ENCODE assay signal across 7 cellular contexts in genomic region chr20:23995905-23996666, GRCh38. TPM values are rescaled to one million over a fixed set of nuclear protein-coding genes. Genes with fewer than 3 reads are reported as not detected.
DNase-seq lines count a peak whose midpoint lies in the region; ATAC-seq and TF ChIP-seq lines count a peak whose summit lies in the region.

No MANE protein-coding gene starts in this region.

- peaks cover 5% of the 10 kb centered on the region for H3K36me3 Mint-ChIP-seq in effector memory CD8-positive, alpha-beta T cell (ENCODE audit: insufficient read depth)
- H3K36me3 Mint-ChIP-seq in naive thymus-derived CD4-positive, alpha-beta T cell, result no peaks in the 10 kb centered on the region

- CTCF ChIA-PET in naive thymus-derived CD4-positive, alpha-beta T cell (lab: Charles Lee), result interaction anchor here (0.7 to 2.0 kb wide), 4 partner anchors 9 to 104 kb away, joined by 3 to 7 read pairs (median 6); no protein-coding TSS in a partner anchor

- H3K36me3 ChIP-seq in naive thymus-derived CD4-positive, alpha-beta T cell (ENCODE audit: control insufficient read depth in 2 of 3, insufficient read depth in 3 of 3, low read length in 3 of 3), result no peaks in the 10 kb centered on the region

- H3K4me3 Mint-ChIP-seq in effector memory CD8-positive, alpha-beta T cell, result no peak overlapping the region
- peak overlapping the region in 1 of 10 donors; percentile 24 for H3K4me3 Mint-ChIP-seq in naive thymus-derived CD4-positive, alpha-beta T cell

- no peak overlapping the region for H3K27ac ChIP-seq in naive thymus-derived CD4-positive, alpha-beta T cell (ENCODE audit: low read depth, low read length)

- TF ChIP-seq CTCF in GM12872 (IDR thresholded peaks at IDR 0.05; ENCODE audit: insufficient read depth, low read depth, low read length), result peak; percentile 57

- intact Hi-C loops in naive thymus-derived CD4-positive, alpha-beta T cell (cut with micrococcal nuclease), result loop anchor here (1.0 to 5.0 kb wide), 5 partner anchors 31 to 109 kb away; no protein-coding TSS in a partner anchor

- H3K27ac Mint-ChIP-seq in effector memory CD8-positive, alpha-beta T cell, result no peak overlapping the region
- H3K27ac Mint-ChIP-seq in naive thymus-derived CD4-positive, alpha-beta T cell, result peak overlapping the region in 2 of 9 donors; percentile 1 to 9

- peak; percentile 51 for ATAC-seq in effector memory CD8-positive, alpha-beta T cell (replicated peaks)
- ATAC-seq in naive thymus-derived CD4-positive, alpha-beta T cell, result peak; percentile 57
- no peak for ATAC-seq in GM21360 (IDR thresholded peaks at IDR 0.05; ENCODE audit: unreplicated experiment)

- no peaks in the 10 kb centered on the region for H3K27me3 ChIP-seq in naive thymus-derived CD4-positive, alpha-beta T cell (ENCODE audit: control insufficient read depth in 2 of 2, insufficient read depth in 2 of 2, low read length in 2 of 2)

- no peaks in the 10 kb centered on the region for H3K4me1 Mint-ChIP-seq in effector memory CD8-positive, alpha-beta T cell (ENCODE audit: low read depth in 2 of 2)
- peaks cover 0 to 16% (median 5%) of the 10 kb centered on the region in 7 donors for H3K4me1 Mint-ChIP-seq in naive thymus-derived CD4-positive, alpha-beta T cell

- H3K4me1 ChIP-seq in naive thymus-derived CD4-positive, alpha-beta T cell (ENCODE audit: control insufficient read depth in 2 of 2, insufficient read depth in 2 of 2, low read length in 2 of 2), result no peaks in the 10 kb centered on the region

- no peaks in the 10 kb centered on the region for H3K9me3 Mint-ChIP-seq in effector memory CD8-positive, alpha-beta T cell
- H3K9me3 Mint-ChIP-seq in naive thymus-derived CD4-positive, alpha-beta T cell, result no peaks in the 10 kb centered on the region

- peaks cover 20 to 34% of the 10 kb centered on the region in 2 donors for H3K27me3 Mint-ChIP-seq in effector memory CD8-positive, alpha-beta T cell
- peaks cover 0 to 34% (median 0%) of the 10 kb centered on the region in 5 donors for H3K27me3 Mint-ChIP-seq in naive thymus-derived CD4-positive, alpha-beta T cell

- POLR2A ChIA-PET in naive thymus-derived CD4-positive, alpha-beta T cell (lab: Charles Lee), result interaction anchor here (1.0 kb wide), 1 partner anchor 31 kb away, joined by 4 read pairs; no protein-coding TSS in a partner anchor

- H3K9me3 ChIP-seq in naive thymus-derived CD4-positive, alpha-beta T cell (ENCODE audit: control insufficient read depth in 2 of 3, low read length in 3 of 3), result no peaks in the 10 kb centered on the region

- peak; percentile 11 for DNase-seq in NCI-H1694 (lab: John Stamatoyannopoulos, UW)
- DNase-seq in activated CD4-positive, alpha-beta T cell treated with anti-CD3 and anti-CD28 coated beads, Interleukin-2, amount 50 U/mL, for 24 hours (ENCODE audit: low read depth in 1 of 2, low spot score in 1 of 2), result peak; percentile 24 to 37
- DNase-seq in effector memory CD8-positive, alpha-beta T cell, result peak; percentile 43 to 59 (median 47)
- DNase-seq in naive thymus-derived CD4-positive, alpha-beta T cell, result peak in 7 of 9 donors; percentile 20 to 61 (median 48)
- DNase-seq in stimulated activated naive CD4-positive, alpha-beta T cell treated with Interleukin-2 at 50 U/mL for 16 hours (lab: John Stamatoyannopoulos, UW), result peak; percentile 50

- H3K4me3 ChIP-seq in naive thymus-derived CD4-positive, alpha-beta T cell (ENCODE audit: low read length), result no peak overlapping the region

RNA-seq across cellular contexts. Expression of gene GGTLC1, which starts 7.5 kb away (rescaled TPM):
- not detected for total RNA-seq in naive thymus-derived CD4-positive, alpha-beta T cell
- polyA plus RNA-seq in naive thymus-derived CD4-positive, alpha-beta T cell, result not detected
